Comparison of ENCODE assay signal across 21 cellular contexts in the genomic region with DNA sequence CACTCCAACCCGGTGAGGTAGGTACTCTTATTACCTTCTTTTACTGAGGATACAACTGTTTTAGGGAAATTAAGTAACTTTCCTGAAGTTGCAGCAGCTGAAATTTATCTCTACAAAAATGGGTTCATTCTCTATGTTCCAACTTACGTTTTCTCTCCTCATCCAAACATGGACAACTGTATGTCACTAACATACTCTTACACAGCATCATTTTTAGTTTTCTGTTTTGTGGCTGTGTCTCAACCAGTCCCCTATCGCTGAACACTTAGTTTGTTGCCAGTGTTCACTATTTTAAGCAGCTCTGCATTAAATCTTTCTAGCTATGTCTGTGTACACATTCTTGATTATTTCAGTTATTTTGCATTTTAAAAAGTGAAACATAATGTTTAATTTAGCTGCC. TPM values are rescaled to one million over a fixed set of nuclear protein-coding genes. Genes with fewer than 3 reads are reported as not detected.
DNase-seq lines count a peak whose midpoint lies in the region; ATAC-seq and TF ChIP-seq lines count a peak whose summit lies in the region.
"Had no signal": no experiment of that assay in that cellular context is flagged by ENCODE, and none has a peak within 500 bp of the region (broad histone marks: within the 10 kb centered on the region; RNA-seq: fewer than 3 reads in every experiment).

No MANE protein-coding gene starts in this region.

- H3K4me3 ChIP-seq in HEK293 (ENCODE audit: low read depth, low read length): no peak overlapping the region
- H3K4me3 ChIP-seq in neutrophil (ENCODE audit: low read depth in 1 of 2, low read length in 1 of 2): no peak overlapping the region
- no peak overlapping the region for H3K4me3 ChIP-seq in upper lobe of right lung
- H3K4me3 ChIP-seq: BLaER1, K562, SJSA1 had no signal

- CTCF ChIA-PET in HEK293 (lab: Yijun Ruan, JAX): interaction anchor here (1.2 to 2.3 kb wide), 2 partner anchors 84 to 656 kb away, joined by 4 to 7 read pairs; no protein-coding TSS in a partner anchor
- CTCF ChIA-PET in activated naive CD4-positive, alpha-beta T cell treated with anti-CD3 and anti-CD28 coated beads, Interleukin-2, amount 10 ng/mL, durations not matched to agents 7 days and 5 days (lab: Charles Lee): interaction anchor here (1.0 kb wide), 1 partner anchor 61 kb away, joined by 3 read pairs; no protein-coding TSS in a partner anchor

- no peak overlapping the region for H3K27ac Mint-ChIP-seq in activated naive CD4-positive, alpha-beta T cell treated with anti-CD3 and anti-CD28 coated beads, Interleukin-2, amount 10 ng/mL, durations not matched to agents 7 days and 5 days
- H3K27ac Mint-ChIP-seq: CD4-positive, alpha-beta T cell had no signal

- H3K4me3 Mint-ChIP-seq in activated naive CD4-positive, alpha-beta T cell treated with anti-CD3 and anti-CD28 coated beads, Interleukin-2, amount 10 ng/mL, durations not matched to agents 7 days and 5 days: no peak overlapping the region
- H3K4me3 Mint-ChIP-seq: CD4-positive, alpha-beta T cell had no signal

- H3K27ac ChIP-seq in HEK293 (ENCODE audit: extremely low read depth, low read depth, low read length): no peak overlapping the region
- H3K27ac ChIP-seq in foreskin keratinocyte: peak overlapping the region; percentile 55
- H3K27ac ChIP-seq in neutrophil: peak overlapping the region; percentile 50
- H3K27ac ChIP-seq in upper lobe of right lung: peak overlapping the region; percentile 94
- H3K27ac ChIP-seq: BLaER1, SJSA1 had no signal

- H3K36me3 ChIP-seq in HEK293 (ENCODE audit: control insufficient read depth in 2 of 2, insufficient read depth in 1 of 2, low read length in 2 of 2): peaks cover 0 to 5% of the 10 kb centered on the region in 2 experiments; a peak in 1 of 3 replicates
- H3K36me3 ChIP-seq in neutrophil: no peaks in the 10 kb centered on the region
- H3K36me3 ChIP-seq in upper lobe of right lung: no peaks in the 10 kb centered on the region
- H3K36me3 ChIP-seq: BLaER1 had no signal

- no peak for ATAC-seq in foreskin keratinocyte
- ATAC-seq in upper lobe of right lung: no peak
- ATAC-seq in GM18873 (IDR thresholded peaks at IDR 0.05; ENCODE audit: low FRiP score, unreplicated experiment): no peak
- ATAC-seq: K562 had no signal

- H3K4me1 ChIP-seq in HEK293 (ENCODE audit: control insufficient read depth, insufficient read depth, low read length) (no peaks in the 10 kb centered on the region; the same call in 1 of the 2 replicates), foreskin keratinocyte (peaks cover 15% of the 10 kb centered on the region), neutrophil (ENCODE audit: control insufficient read depth in 1 of 2, insufficient read depth in 1 of 2, low read depth in 1 of 2, low read length in 1 of 2) (peaks cover 37 to 58% of the 10 kb centered on the region in 2 experiments), upper lobe of right lung (peaks cover 23% of the 10 kb centered on the region)
- H3K4me1 ChIP-seq: BLaER1 had no signal

- H3K27me3 ChIP-seq in foreskin keratinocyte (no peaks in the 10 kb centered on the region), neutrophil (no peaks in the 10 kb centered on the region), upper lobe of right lung (no peaks in the 10 kb centered on the region)
- H3K27me3 ChIP-seq: BLaER1 had no signal

- no peaks in the 10 kb centered on the region for H3K9me3 Mint-ChIP-seq in activated naive CD4-positive, alpha-beta T cell treated with anti-CD3 and anti-CD28 coated beads, Interleukin-2, amount 10 ng/mL, durations not matched to agents 7 days and 5 days
- H3K9me3 Mint-ChIP-seq: CD4-positive, alpha-beta T cell had no signal

- intact Hi-C loops in upper lobe of right lung (cut with DNase I): loop anchor here (10.0 kb wide), 1 partner anchor 86 kb away; no protein-coding TSS in a partner anchor

- peaks cover 8% of the 10 kb centered on the region for H3K4me1 Mint-ChIP-seq in activated naive CD4-positive, alpha-beta T cell treated with anti-CD3 and anti-CD28 coated beads, Interleukin-2, amount 10 ng/mL, durations not matched to agents 7 days and 5 days

- H3K9me3 ChIP-seq in HEK293 (ENCODE audit: control insufficient read depth, insufficient read depth, low read depth, low read length) (no peaks in the 10 kb centered on the region), neutrophil (no peaks in the 10 kb centered on the region), upper lobe of right lung (no peaks in the 10 kb centered on the region)
- H3K9me3 ChIP-seq: SJSA1 had no signal

- TF ChIP-seq CTCF in HEK293 (tag by site-specific recombination; IDR thresholded peaks at IDR 0.05): no peak
- no peak for TF ChIP-seq CTCF in foreskin keratinocyte (conservative IDR thresholded peaks at IDR 0.05)
- no peak for TF ChIP-seq CTCF in neutrophil (IDR thresholded peaks at IDR 0.05)
- TF ChIP-seq CTCF in upper lobe of right lung (IDR thresholded peaks at IDR 0.05): no peak

- peaks cover 38% of the 10 kb centered on the region for H3K27me3 Mint-ChIP-seq in activated naive CD4-positive, alpha-beta T cell treated with anti-CD3 and anti-CD28 coated beads, Interleukin-2, amount 10 ng/mL, durations not matched to agents 7 days and 5 days

- DNase-seq in foreskin keratinocyte: no peak
- DNase-seq in upper lobe of right lung: no peak
- DNase-seq in activated naive CD4-positive, alpha-beta T cell treated with anti-CD3 and anti-CD28 coated beads, Interleukin-2, amount 10 ng/mL, durations not matched to agents 7 days and 5 days: no peak
- no peak for DNase-seq in NOMO-1 treated with DMSO at 0.1 percent for 48 hours (lab: John Stamatoyannopoulos, UW; ENCODE audit: unreplicated experiment)
- DNase-seq: CD4-positive, alpha-beta T cell; DMS53; H7; Kasumi-1; NCI-H1105 treated with DMSO at 0.1 percent for 48 hours; NCI-H2029; NCI-H2227 treated with DMSO at 0.1 percent for 48 hours; NCI-H526 treated with DMSO at 0.1 percent for 48 hours; Right ventricle myocardium superior; RPMI8226 had no signal

- peaks cover 1% of the 10 kb centered on the region for H3K36me3 Mint-ChIP-seq in activated naive CD4-positive, alpha-beta T cell treated with anti-CD3 and anti-CD28 coated beads, Interleukin-2, amount 10 ng/mL, durations not matched to agents 7 days and 5 days

- POLR2A ChIA-PET in HEK293 (lab: Yijun Ruan, JAX): no interaction called here

TF ChIP-seq in HEK293, 187 proteins besides CTCF, POLR2A, EP300 and RAD21:
- TF ChIP-seq ZNF677 (tag by site-specific recombination; IDR thresholded peaks at IDR 0.05) (no peak), MZF1 (tag by site-specific recombination; IDR thresholded peaks at IDR 0.05; ENCODE audit: borderline replicate concordance) (peak; percentile 98), ZNF394 (tag by site-specific recombination; IDR thresholded peaks at IDR 0.05; ENCODE audit: borderline replicate concordance) (no peak), ZNF658 (tag by site-specific recombination; IDR thresholded peaks at IDR 0.05) (no peak), ZNF843 (tag by site-specific recombination; IDR thresholded peaks at IDR 0.05) (no peak)

RNA-seq across cellular contexts. Expression of gene SGMS2, which starts 3.6 kb away (rescaled TPM):
- total RNA-seq in foreskin keratinocyte (31.5 and 35.4 TPM in 2 replicates), upper lobe of right lung (67.8 TPM)
- polyA plus RNA-seq in foreskin keratinocyte: 4.1 and 4.5 TPM in 2 replicates
- total RNA-seq: G401 had no signal
